10 cellular contexts compared by ENCODE assay signal in genomic region chr11:128603752-128604472, GRCh38. TPM values are rescaled to one million over a fixed set of nuclear protein-coding genes. Genes with fewer than 3 reads are reported as not detected.
DNase-seq lines count a peak whose midpoint lies in the region; ATAC-seq and TF ChIP-seq lines count a peak whose summit lies in the region.
"Had no signal": no experiment of that assay in that cellular context is flagged by ENCODE, and none has a peak within 500 bp of the region (broad histone marks: within the 10 kb centered on the region; RNA-seq: fewer than 3 reads in every experiment).

No MANE protein-coding gene starts in this region.

- intact Hi-C loops in adrenal gland (cut with DNase I) = no loop called here

- TF ChIP-seq CTCF in adrenal gland (IDR thresholded peaks at IDR 0.05) = no peak

- peaks cover 0 to 4% (median 0%) of the 10 kb centered on the region in 3 donors for H3K9me3 ChIP-seq in adrenal gland (replicated peaks in 1 of 3)

- H3K4me1 ChIP-seq in adrenal gland (replicated peaks in 1 of 2) = no peaks in the 10 kb centered on the region

- TF ChIP-seq POLR2A in adrenal gland (IDR thresholded peaks at IDR 0.05) = no peak

- H3K27me3 ChIP-seq in adrenal gland = no peaks in the 10 kb centered on the region

- no peaks in the 10 kb centered on the region for H3K27me3 Mint-ChIP-seq in activated T-cell treated with anti-CD3 and anti-CD28 coated beads, Interleukin-2, amount 50 U/mL, for 4 hours (ENCODE audit: low read depth)

- H3K9me3 Mint-ChIP-seq in activated T-cell treated with anti-CD3 and anti-CD28 coated beads, Interleukin-2, amount 50 U/mL, for 4 hours = no peaks in the 10 kb centered on the region

- H3K4me3 Mint-ChIP-seq in activated T-cell treated with anti-CD3 and anti-CD28 coated beads, Interleukin-2, amount 50 U/mL, for 4 hours = no peak overlapping the region

- WGBS in adrenal gland, 4 donors = 75 to 81% (median 80%) methylated on average over 5 of the region's 5 CpGs

- peak; percentile 83 for ATAC-seq in GM18870 (IDR thresholded peaks at IDR 0.05; ENCODE audit: unreplicated experiment)
- no peak for ATAC-seq in activated T-cell treated with anti-CD3 and anti-CD28 coated beads, Interleukin-2, amount 50 U/mL, for 4 hours
- ATAC-seq in GM21447 (IDR thresholded peaks at IDR 0.05; ENCODE audit: unreplicated experiment) = no peak

- no peaks in the 10 kb centered on the region for H3K36me3 ChIP-seq in adrenal gland (replicated peaks in 1 of 2)
- H3K36me3 ChIP-seq: cardiac muscle cell had no signal

- H3K4me3 ChIP-seq in adrenal gland = no peak overlapping the region
- H3K4me3 ChIP-seq: cardiac muscle cell had no signal

- no peak overlapping the region for H3K27ac ChIP-seq in adrenal gland
- H3K27ac ChIP-seq: cardiac muscle cell had no signal

- H3K4me1 Mint-ChIP-seq in activated T-cell treated with anti-CD3 and anti-CD28 coated beads, Interleukin-2, amount 50 U/mL, for 4 hours (ENCODE audit: low read depth) = peaks cover 53% of the 10 kb centered on the region

- DNase-seq in EL = peak; percentile 20
- peak; percentile 35 for DNase-seq in M059J (ENCODE audit: low read depth)
- peak; percentile 15 for DNase-seq in foreskin melanocyte
- no peak for DNase-seq in adrenal gland
- DNase-seq in amygdala (lab: John Stamatoyannopoulos, UW) = no peak
- no peak for DNase-seq in activated T-cell treated with anti-CD3 and anti-CD28 coated beads, Interleukin-2, amount 50 U/mL, for 4 hours
- DNase-seq: retina had no signal

- H3K36me3 Mint-ChIP-seq in activated T-cell treated with anti-CD3 and anti-CD28 coated beads, Interleukin-2, amount 50 U/mL, for 4 hours (ENCODE audit: insufficient read depth) = no peaks in the 10 kb centered on the region

RNA-seq across cellular contexts. Expression of gene ETS1, which starts 16.6 kb away (rescaled TPM):
- total RNA-seq in M059J (2014; rRNA removed; shearing (Covaris generic)) = 57.7 and 67.7 TPM in 2 replicates
- 10 to 100 TPM; 29.9 to 61.7 (median 46.8) TPM for total RNA-seq in adrenal gland
- 10 to 100 TPM in 2 of 3 donors, 1 to 10 TPM in 1; 9.6 to 34.1 (median 17.9) TPM for polyA plus RNA-seq in adrenal gland
- 100 to 1,000 TPM; 246 to 299 (median 258) TPM for total RNA-seq in activated T-cell treated with anti-CD3 and anti-CD28 coated beads, Interleukin-2, amount 50 U/mL, for 4 hours

Comparison
In these comparisons a context has a peak if more than half of its experiments do, and no peak if none do; other contexts are left out.
1. DNase-seq: peak in EL (single experiment), M059J (single experiment) and foreskin melanocyte (single experiment); none in adrenal gland (0 of 7), amygdala (0 of 56) and activated T-cell treated with anti-CD3 and anti-CD28 coated beads, Interleukin-2, amount 50 U/mL, for 4 hours (single experiment).